13 cellular contexts compared by ENCODE assay signal in genomic region chr11:76838422-76839068, GRCh38. TPM values are rescaled to one million over a fixed set of nuclear protein-coding genes. Genes with fewer than 3 reads are reported as not detected.
A peak's percentile ranks its signal among the peaks of the same experiment; 100 is the strongest.
DNase-seq lines count a peak whose midpoint lies in the region; ATAC-seq and TF ChIP-seq lines count a peak whose summit lies in the region.
"Had no signal": no experiment of that assay in that cellular context is flagged by ENCODE, and none has a peak within 500 bp of the region (broad histone marks: within the 10 kb centered on the region; RNA-seq: fewer than 3 reads in every experiment).

No MANE protein-coding gene starts in this region.

- no peaks in the 10 kb centered on the region for H3K36me3 Mint-ChIP-seq in WTC11
- H3K36me3 Mint-ChIP-seq: memory B cell had no signal

- no peak overlapping the region for H3K27ac Mint-ChIP-seq in WTC11
- H3K27ac Mint-ChIP-seq: memory B cell had no signal

- H3K9me3 Mint-ChIP-seq in WTC11: 0 out of 2 replicates have a peak, but pooled peaks cover 3% of the 10 kb centered on the region
- H3K9me3 Mint-ChIP-seq: memory B cell had no signal

- H3K4me3 Mint-ChIP-seq in WTC11: no peak overlapping the region
- H3K4me3 Mint-ChIP-seq: memory B cell had no signal

- peaks cover 13% of the 10 kb centered on the region for H3K4me1 Mint-ChIP-seq in WTC11
- H3K4me1 Mint-ChIP-seq: memory B cell had no signal

- H3K27me3 Mint-ChIP-seq in WTC11 (ENCODE audit: low read depth): peaks cover 3% of the 10 kb centered on the region; the same call in 1 of the 2 replicates

- H3K4me3 ChIP-seq in cardiac muscle cell: no peak overlapping the region
- no peak overlapping the region for H3K4me3 ChIP-seq in right cardiac atrium (ENCODE audit: low read length)
- H3K4me3 ChIP-seq in aorta (ENCODE audit: low read length in 2 of 2): no peak overlapping the region
- H3K4me3 ChIP-seq in body of pancreas: no peak overlapping the region
- no peak overlapping the region for H3K4me3 ChIP-seq in MG63
- H3K4me3 ChIP-seq: BLaER1 treated with 17β-estradiol and CSF1 and Interleukin-3, amounts not matched to agents 10 nM and 100 nM; SK-N-MC; tibial artery had no signal

- no peak for TF ChIP-seq POLR2A in body of pancreas (IDR thresholded peaks at IDR 0.05)

- H3K4me1 ChIP-seq in cardiac muscle cell (ENCODE audit: low read depth) (peaks cover 9% of the 10 kb centered on the region), right cardiac atrium (ENCODE audit: control insufficient read depth, insufficient read depth, low read length) (peaks cover 6% of the 10 kb centered on the region), aorta (ENCODE audit: control insufficient read depth in 1 of 2, insufficient read depth in 2 of 2, low read length in 2 of 2) (no peaks in the 10 kb centered on the region), body of pancreas (peaks cover 30% of the 10 kb centered on the region)

- H3K36me3 ChIP-seq in cardiac muscle cell (no peaks in the 10 kb centered on the region), aorta (ENCODE audit: control insufficient read depth in 1 of 2, insufficient read depth in 2 of 2, low read length in 1 of 2) (no peaks in the 10 kb centered on the region), body of pancreas (replicated peaks in 1 of 2; ENCODE audit: insufficient read depth in 1 of 2, low read depth in 2 of 2) (no peaks in the 10 kb centered on the region), MG63 (no peaks in the 10 kb centered on the region)
- H3K36me3 ChIP-seq: BLaER1 treated with 17β-estradiol and CSF1 and Interleukin-3, amounts not matched to agents 10 nM and 100 nM; tibial artery had no signal

- CTCF ChIA-PET in WTC11 (lab: Charles Lee): interaction anchor here (0.5 to 2.0 kb wide), 13 partner anchors 15 to 152 kb away, joined by 3 to 28 read pairs (median 4); no protein-coding TSS in a partner anchor

- DNase-seq in cardiac muscle cell (ENCODE audit: low read depth in 1 of 2, low spot score in 1 of 2) (peak; percentile 45 to 67), Right ventricle myocardium superior (no peak), WTC11 (ENCODE audit: low spot score) (peak; percentile 80), right cardiac atrium (peak; percentile 48 to 69 (median 65)), aorta (no peak), body of pancreas (no peak), MG63 (no peak)
- DNase-seq: effector memory CD4-positive, alpha-beta T cell; tibial artery had no signal

- intact Hi-C loops in Right ventricle myocardium superior (cut with DNase I) (no loop called here), right cardiac atrium (cut with DNase I) (no loop called here), aorta (cut with DNase I) (no loop called here), body of pancreas (cut with DNase I) (no loop called here)

- H3K9me3 ChIP-seq in cardiac muscle cell (ENCODE audit: low read depth) (no peaks in the 10 kb centered on the region), right cardiac atrium (ENCODE audit: control insufficient read depth, low read length) (no peaks in the 10 kb centered on the region), aorta (ENCODE audit: control insufficient read depth, low read length) (no peaks in the 10 kb centered on the region), body of pancreas (no peaks in the 10 kb centered on the region), MG63 (no peaks in the 10 kb centered on the region)
- H3K9me3 ChIP-seq: tibial artery had no signal

- ATAC-seq in Right ventricle myocardium superior (ENCODE audit: poor library complexity) (no peak), WTC11 (peak; percentile 97), right cardiac atrium (peak; percentile 53 to 73), aorta (ENCODE audit: low FRiP score) (peak; percentile 40), body of pancreas (no peak), HG02870 (IDR thresholded peaks at IDR 0.05; ENCODE audit: unreplicated experiment) (no peak)

- POLR2A ChIA-PET in WTC11 (lab: Charles Lee): no interaction called here

- H3K27me3 ChIP-seq in cardiac muscle cell (no peaks in the 10 kb centered on the region), right cardiac atrium (ENCODE audit: control insufficient read depth, insufficient read depth) (no peaks in the 10 kb centered on the region), aorta (ENCODE audit: control insufficient read depth in 1 of 2, insufficient read depth in 2 of 2, low read length in 1 of 2) (peaks cover 0 to 4% of the 10 kb centered on the region in 2 donors), body of pancreas (no peaks in the 10 kb centered on the region), MG63 (peaks cover 29% of the 10 kb centered on the region)
- H3K27me3 ChIP-seq: BLaER1 treated with 17β-estradiol and CSF1 and Interleukin-3, amounts not matched to agents 10 nM and 100 nM had no signal

- H3K27ac ChIP-seq in cardiac muscle cell: no peak overlapping the region
- H3K27ac ChIP-seq in right cardiac atrium (ENCODE audit: low read length): no peak overlapping the region
- H3K27ac ChIP-seq in aorta (ENCODE audit: low read depth in 1 of 2, low read length in 2 of 2): no peak overlapping the region
- H3K27ac ChIP-seq in body of pancreas: peak overlapping the region in 2 of 4 donors; percentile 21 to 22
- H3K27ac ChIP-seq: BLaER1 treated with 17β-estradiol and CSF1 and Interleukin-3, amounts not matched to agents 10 nM and 100 nM; SK-N-MC; tibial artery had no signal

- 47% methylated on average over 7 of the region's 7 CpGs for WGBS in right cardiac atrium
- 39 to 51% methylated on average over 7 of the region's 7 CpGs for WGBS in aorta, 2 donors
- WGBS in body of pancreas, 2 donors: 65 to 66% methylated on average over 7 of the region's 7 CpGs

- peak; percentile 50 for TF ChIP-seq CTCF in cardiac muscle cell (IDR thresholded peaks at IDR 0.05; ENCODE audit: low read depth, low read length)
- no peak for TF ChIP-seq CTCF in WTC11 (IDR thresholded peaks at IDR 0.05)
- TF ChIP-seq CTCF in body of pancreas (IDR thresholded peaks at IDR 0.05): no peak

TF ChIP-seq in WTC11, 78 proteins besides CTCF, POLR2A, EP300 and RAD21:
- TF ChIP-seq IRF1 (CRISPR knock-in tag; IDR thresholded peaks at IDR 0.05) (no peak), ZNF532 (CRISPR knock-in tag; IDR thresholded peaks at IDR 0.05; ENCODE audit: borderline replicate concordance) (0 out of 2 replicates have a peak, but pooled peaks have one; percentile 14)
TF ChIP-seq in WTC11: peak in this region for 1.

RNA-seq across cellular contexts. Expression of gene ACER3, which starts 22.2 kb away (rescaled TPM):
- 5.6 and 7.3 TPM in 2 replicates for total RNA-seq in cardiac muscle cell
- polyA plus RNA-seq in cardiac muscle cell: 9.8 and 13.4 TPM in 2 replicates
- 10.3 TPM for total RNA-seq in Right ventricle myocardium superior
- 12.3 to 13.7 TPM (median 12.8 TPM) in 3 replicates for total RNA-seq in WTC11 (2021)
- total RNA-seq in right cardiac atrium: 10 to 100 TPM; 10.6 to 16.1 (median 12.9) TPM
- polyA plus RNA-seq in right cardiac atrium: 4.1 TPM
- total RNA-seq in aorta: 10 to 100 TPM; 17.6 to 27.3 TPM
- polyA plus RNA-seq in aorta: 1 to 10 TPM; 3.6 to 4.3 TPM
- total RNA-seq in body of pancreas: 1 to 10 TPM; 4.6 to 5.2 TPM
- total RNA-seq in MG63 (2014; rRNA removed; shearing (Covaris generic); ENCODE audit: low replicate concordance): 15.8 and 56.2 TPM in 2 replicates

RNA-seq across cellular contexts. Expression of gene TSKU, which starts 55.4 kb away (rescaled TPM):
- 33.4 and 44.7 TPM in 2 replicates for total RNA-seq in cardiac muscle cell
- 33.6 and 35.9 TPM in 2 replicates for polyA plus RNA-seq in cardiac muscle cell
- total RNA-seq in Right ventricle myocardium superior: 17.2 TPM
- 24.0 to 30.3 TPM (median 24.4 TPM) in 3 replicates for total RNA-seq in WTC11 (2021)
- total RNA-seq in right cardiac atrium: 10 to 100 TPM; 10.6 to 26.8 (median 15.3) TPM
- 14.1 TPM for polyA plus RNA-seq in right cardiac atrium
- total RNA-seq in aorta: 10 to 100 TPM; 27.5 to 31.5 TPM
- polyA plus RNA-seq in aorta: 10 to 100 TPM in 1 of 2 donors, 1 to 10 TPM in 1; 5.2 to 10.0 TPM
- 10 to 100 TPM; 32.7 to 51.7 TPM for total RNA-seq in body of pancreas
- 4.8 and 8.2 TPM in 2 replicates for total RNA-seq in MG63 (2014; rRNA removed; shearing (Covaris generic); ENCODE audit: low replicate concordance)

Comparison
In these comparisons a context has a peak if more than half of its experiments do, and no peak if none do; other contexts are left out.
1. DNase-seq: peak in cardiac muscle cell (2 of 2), WTC11 (single experiment) and right cardiac atrium (3 of 3); none in Right ventricle myocardium superior (single experiment), aorta (0 of 2), body of pancreas (0 of 4) and MG63 (single experiment).
2. ATAC-seq: peak in WTC11 (single experiment), right cardiac atrium (2 of 2) and aorta (single experiment); none in Right ventricle myocardium superior (single experiment), body of pancreas (single experiment) and HG02870 (single experiment).